Comparison of ENCODE assay signal across 34 cellular contexts in genomic region chr3:178226094-178226493, GRCh38.
"Had no signal": no experiment of that assay in that cellular context is flagged by ENCODE, and none has a peak within 500 bp of the region (broad histone marks: within the 10 kb centered on the region; RNA-seq: fewer than 3 reads in every experiment).

No MANE protein-coding gene starts in this region.

- DNase-seq: Karpas-422, Kasumi-1, MG63, MM.1S, MV-4-11, NCI-H1048, NCI-H1092, NCI-H1092 treated with DMSO at 0.1 percent for 48 hours, NCI-H1105, NCI-H1105 treated with DMSO at 0.1 percent for 48 hours, NCI-H1417, NCI-H1417 treated with DMSO at 0.1 percent for 48 hours, NCI-H1436, NCI-H1436 treated with DMSO at 0.1 percent for 48 hours, NCI-H146, NCI-H1694, NCI-H1694 treated with DMSO at 0.1 percent for 48 hours, NCI-H187, NCI-H187 treated with DMSO at 0.1 percent for 48 hours, NCI-H1930, NCI-H2029, NCI-H2029 treated with DMSO at 0.1 percent for 48 hours, NCI-H2081, NCI-H2107, NCI-H2171, NCI-H2171 treated with DMSO at 0.1 percent for 48 hours, NCI-H2227 treated with DMSO at 0.1 percent for 48 hours, NCI-H226, NCI-H345, NCI-H446, NCI-H446 treated with DMSO at 0.1 percent for 48 hours, NCI-H510A, NCI-H510A treated with DMSO at 0.1 percent for 48 hours, NCI-H524 had no signal

- H3K27me3 ChIP-seq: MG63 had no signal

- H3K36me3 ChIP-seq: MG63 had no signal

- H3K4me3 ChIP-seq: MG63 had no signal

- H3K9me3 ChIP-seq: MG63 had no signal
